Comparison of ENCODE assay signal across 1 cellular context in genomic region chr6:80217799-80218198, GRCh38.
TF ChIP-seq lines count a peak whose summit lies in the region.

No MANE protein-coding gene starts in this region.

TF ChIP-seq in IMR-90, 13 proteins besides CTCF, POLR2A, EP300 and RAD21 (continued from another document):
- no peak for TF ChIP-seq FOS (IDR thresholded peaks at IDR 0.05; ENCODE audit: low read depth, low read length)
